29 cellular contexts compared by ENCODE assay signal in the genomic region with DNA sequence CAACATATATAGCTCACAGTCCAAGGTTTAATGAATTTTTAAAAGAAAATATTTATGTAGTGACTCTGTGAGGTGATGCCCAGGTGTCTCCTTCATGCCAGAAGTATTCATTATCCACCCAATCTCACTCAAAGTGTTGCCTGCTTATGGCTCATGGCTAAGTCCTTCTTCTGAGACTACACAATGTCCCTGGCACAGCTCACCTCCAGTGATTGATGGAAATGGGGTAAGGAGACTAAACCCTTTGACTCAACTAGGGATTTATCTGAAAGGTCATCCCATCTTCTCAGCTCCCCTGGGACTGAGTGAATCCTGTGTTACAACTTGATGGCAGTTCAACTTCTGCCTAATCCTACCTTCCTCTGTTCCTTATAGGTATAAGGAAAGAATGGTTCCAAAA.
"Had no signal": no experiment of that assay in that cellular context is flagged by ENCODE, and none has a peak within 500 bp of the region (broad histone marks: within the 10 kb centered on the region; RNA-seq: fewer than 3 reads in every experiment).

No MANE protein-coding gene starts in this region.

- H3K27me3 Mint-ChIP-seq: dendritic cell treated with granulocyte-macrophage colony-stimulating factor and Interleukin-4, amounts not matched to agents 40 ng/mL and 50 ng/mL, for 4 days had no signal

- H3K4me2 ChIP-seq: hepatocyte had no signal

- H3K27ac ChIP-seq: colonic mucosa, coronary artery, epithelial cell of prostate, esophagus muscularis mucosa, esophagus squamous epithelium, foreskin keratinocyte, gastrocnemius medialis, gastroesophageal sphincter, heart left ventricle, heart right ventricle, hepatocyte had no signal

- H3K4me1 ChIP-seq: colonic mucosa, esophagus squamous epithelium, gastrocnemius medialis, heart right ventricle had no signal

- ATAC-seq: effector memory CD8-positive, alpha-beta T cell; esophagus mucosa; foreskin keratinocyte; gastrocnemius medialis; gastroesophageal sphincter; heart left ventricle; heart right ventricle had no signal

- H2AFZ ChIP-seq: hepatocyte had no signal

- H3K27me3 ChIP-seq: colonic mucosa, dorsolateral prefrontal cortex, esophagus muscularis mucosa, esophagus squamous epithelium, foreskin keratinocyte, gastrocnemius medialis, gastroesophageal sphincter, heart left ventricle, heart right ventricle, hepatocyte had no signal

- H3K9me3 Mint-ChIP-seq: dendritic cell treated with granulocyte-macrophage colony-stimulating factor and Interleukin-4, amounts not matched to agents 40 ng/mL and 50 ng/mL, for 4 days; effector memory CD8-positive, alpha-beta T cell; endodermal cell had no signal

- H3K4me1 Mint-ChIP-seq: endodermal cell had no signal

- DNase-seq: colonic mucosa; cortex of kidney; dermis blood vessel endothelial cell; dorsolateral prefrontal cortex; effector CD4-positive, alpha-beta T cell; effector CD8-positive, alpha-beta T cell; effector memory CD4-positive, alpha-beta T cell; effector memory CD8-positive, alpha-beta T cell; endodermal cell; erythroblast; esophagus squamous epithelium; foreskin fibroblast; foreskin keratinocyte; foreskin melanocyte; gastrocnemius medialis; glutamatergic neuron; head of caudate nucleus; heart left ventricle; heart right ventricle had no signal

- H3K4me3 Mint-ChIP-seq: dendritic cell treated with granulocyte-macrophage colony-stimulating factor and Interleukin-4, amounts not matched to agents 40 ng/mL and 50 ng/mL, for 4 days; effector memory CD8-positive, alpha-beta T cell; endodermal cell had no signal

- H3K79me2 ChIP-seq: hepatocyte had no signal

- FAIRE-seq: endometrium, endothelial cell of umbilical vein, frontal cortex had no signal

- H3K9me3 ChIP-seq: colonic mucosa, esophagus muscularis mucosa, esophagus squamous epithelium, gastrocnemius medialis, gastroesophageal sphincter, heart left ventricle, heart right ventricle had no signal

- H3K27ac Mint-ChIP-seq: dendritic cell treated with granulocyte-macrophage colony-stimulating factor and Interleukin-4, amounts not matched to agents 40 ng/mL and 50 ng/mL, for 4 days; effector memory CD8-positive, alpha-beta T cell; endodermal cell had no signal
